Comparison of ENCODE assay signal across 1 cellular context in the genomic region with DNA sequence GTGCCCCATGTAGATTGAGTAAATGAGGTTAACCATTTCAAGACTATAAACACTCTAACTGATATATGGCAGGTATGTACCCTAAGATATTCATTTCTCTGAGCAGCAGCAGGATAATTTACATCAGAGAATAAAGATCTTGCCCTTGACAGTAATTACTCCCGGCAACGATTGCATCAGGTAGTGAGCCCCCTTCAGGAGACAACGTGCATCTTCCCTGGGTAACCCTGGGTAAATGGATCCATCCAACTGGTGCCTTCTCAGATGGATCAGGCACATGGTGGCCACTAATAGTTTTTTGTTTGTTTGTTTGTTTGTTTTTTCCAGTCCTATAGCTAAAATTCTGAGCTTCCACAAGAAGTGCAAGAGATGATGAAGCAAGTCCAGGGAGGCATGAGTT.
TF ChIP-seq lines count a peak whose summit lies in the region.

No MANE protein-coding gene starts in this region.

TF ChIP-seq in H1, 55 proteins besides CTCF, POLR2A, EP300 and RAD21 (continued from another document):
- TF ChIP-seq, protein P1, sequence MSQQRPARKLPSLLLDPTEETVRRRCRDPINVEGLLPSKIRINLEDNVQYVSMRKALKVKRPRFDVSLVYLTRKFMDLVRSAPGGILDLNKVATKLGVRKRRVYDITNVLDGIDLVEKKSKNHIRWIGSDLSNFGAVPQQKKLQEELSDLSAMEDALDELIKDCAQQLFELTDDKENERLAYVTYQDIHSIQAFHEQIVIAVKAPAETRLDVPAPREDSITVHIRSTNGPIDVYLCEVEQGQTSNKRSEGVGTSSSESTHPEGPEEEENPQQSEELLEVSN (IDR thresholded peaks at IDR 0.05) = peak; percentile 29; the same call in 1 of the 2 replicates
- TF ChIP-seq YY1 (IDR thresholded peaks at IDR 0.05; ENCODE audit: low read depth, low read length) = no peak
- no peak for TF ChIP-seq KDM5A (IDR thresholded peaks at IDR 0.05; ENCODE audit: low read length)
- no peak for TF ChIP-seq RXRA (IDR thresholded peaks at IDR 0.05; ENCODE audit: insufficient read depth, low read depth, low read length)
- no peak for TF ChIP-seq RNF2 (IDR thresholded peaks at IDR 0.05; ENCODE audit: borderline replicate concordance, low read depth, low read length, missing control alignments, poor library complexity, severe bottlenecking)
- TF ChIP-seq POU5F1 (IDR thresholded peaks at IDR 0.05; ENCODE audit: low read depth, low read length) = no peak
